ENCODE assay signal across 1 cellular context in the genomic region with DNA sequence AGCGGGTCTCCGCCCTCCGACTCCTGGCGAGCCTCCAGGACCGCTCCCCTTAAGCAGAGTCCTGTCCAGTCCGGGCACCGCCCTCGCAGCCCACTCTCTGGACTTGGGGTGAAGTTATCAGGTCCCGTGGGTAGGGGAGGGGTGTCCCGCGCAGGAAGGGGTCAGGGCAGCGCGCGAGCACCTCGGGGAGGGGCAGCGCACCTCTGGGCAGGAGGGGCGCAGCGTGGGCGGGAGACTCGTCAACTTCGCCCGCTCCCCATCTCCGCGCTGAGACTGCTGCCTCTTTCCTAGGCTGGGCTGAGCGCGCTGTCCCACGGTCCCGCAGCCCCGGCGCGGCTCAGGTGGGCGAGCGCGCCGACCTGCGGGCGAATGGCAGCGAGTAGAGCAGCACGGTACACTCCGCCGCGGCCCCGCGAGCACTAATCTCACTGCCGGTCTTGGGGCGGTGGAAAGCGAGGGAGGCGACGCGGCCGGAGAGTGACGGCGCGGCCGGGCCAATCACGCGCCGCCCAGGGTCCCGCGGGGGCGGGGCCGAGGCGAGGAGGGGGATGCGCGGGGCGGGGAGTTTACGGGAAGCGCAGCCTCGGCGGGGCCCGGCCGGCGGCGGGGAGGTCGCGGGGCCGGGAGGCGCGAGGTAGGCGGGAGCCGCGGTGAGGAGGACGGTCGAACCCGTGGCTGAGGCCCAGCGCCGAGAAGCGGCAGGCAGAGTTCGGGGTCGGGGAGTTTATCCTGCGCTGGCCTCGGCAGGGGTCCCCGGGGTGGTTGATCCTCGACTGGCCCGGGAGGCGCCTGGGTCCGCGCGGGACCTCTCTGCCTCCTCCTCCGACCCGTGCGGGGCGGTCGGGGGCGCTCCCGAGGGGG.
TF ChIP-seq lines count a peak whose summit lies in the region.

TSS of gene MAN1A1 (minus strand) at position 421 of the 861 bp plus-strand sequence. CDS start 696 bp downstream, outside the sequence.

TF ChIP-seq in H1, 55 proteins besides CTCF, POLR2A, EP300 and RAD21 (continued from another document):
- TF ChIP-seq, protein P1, sequence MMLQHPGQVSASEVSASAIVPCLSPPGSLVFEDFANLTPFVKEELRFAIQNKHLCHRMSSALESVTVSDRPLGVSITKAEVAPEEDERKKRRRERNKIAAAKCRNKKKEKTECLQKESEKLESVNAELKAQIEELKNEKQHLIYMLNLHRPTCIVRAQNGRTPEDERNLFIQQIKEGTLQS (IDR thresholded peaks at IDR 0.05; ENCODE audit: insufficient read depth, low read depth, low read length): no peak
- TF ChIP-seq CHD2 (IDR thresholded peaks at IDR 0.05; ENCODE audit: low read length): 0 out of 2 replicates have a peak, but pooled peaks have one; percentile 31
- no peak for TF ChIP-seq CBX8 (IDR thresholded peaks at IDR 0.05; ENCODE audit: borderline replicate concordance, low read depth, low read length)
- TF ChIP-seq HDAC2 (IDR thresholded peaks at IDR 0.05; ENCODE audit: borderline replicate concordance in 1 of 2, low read depth in 2 of 2, low read length in 2 of 2): no peak
- TF ChIP-seq, protein P2, sequence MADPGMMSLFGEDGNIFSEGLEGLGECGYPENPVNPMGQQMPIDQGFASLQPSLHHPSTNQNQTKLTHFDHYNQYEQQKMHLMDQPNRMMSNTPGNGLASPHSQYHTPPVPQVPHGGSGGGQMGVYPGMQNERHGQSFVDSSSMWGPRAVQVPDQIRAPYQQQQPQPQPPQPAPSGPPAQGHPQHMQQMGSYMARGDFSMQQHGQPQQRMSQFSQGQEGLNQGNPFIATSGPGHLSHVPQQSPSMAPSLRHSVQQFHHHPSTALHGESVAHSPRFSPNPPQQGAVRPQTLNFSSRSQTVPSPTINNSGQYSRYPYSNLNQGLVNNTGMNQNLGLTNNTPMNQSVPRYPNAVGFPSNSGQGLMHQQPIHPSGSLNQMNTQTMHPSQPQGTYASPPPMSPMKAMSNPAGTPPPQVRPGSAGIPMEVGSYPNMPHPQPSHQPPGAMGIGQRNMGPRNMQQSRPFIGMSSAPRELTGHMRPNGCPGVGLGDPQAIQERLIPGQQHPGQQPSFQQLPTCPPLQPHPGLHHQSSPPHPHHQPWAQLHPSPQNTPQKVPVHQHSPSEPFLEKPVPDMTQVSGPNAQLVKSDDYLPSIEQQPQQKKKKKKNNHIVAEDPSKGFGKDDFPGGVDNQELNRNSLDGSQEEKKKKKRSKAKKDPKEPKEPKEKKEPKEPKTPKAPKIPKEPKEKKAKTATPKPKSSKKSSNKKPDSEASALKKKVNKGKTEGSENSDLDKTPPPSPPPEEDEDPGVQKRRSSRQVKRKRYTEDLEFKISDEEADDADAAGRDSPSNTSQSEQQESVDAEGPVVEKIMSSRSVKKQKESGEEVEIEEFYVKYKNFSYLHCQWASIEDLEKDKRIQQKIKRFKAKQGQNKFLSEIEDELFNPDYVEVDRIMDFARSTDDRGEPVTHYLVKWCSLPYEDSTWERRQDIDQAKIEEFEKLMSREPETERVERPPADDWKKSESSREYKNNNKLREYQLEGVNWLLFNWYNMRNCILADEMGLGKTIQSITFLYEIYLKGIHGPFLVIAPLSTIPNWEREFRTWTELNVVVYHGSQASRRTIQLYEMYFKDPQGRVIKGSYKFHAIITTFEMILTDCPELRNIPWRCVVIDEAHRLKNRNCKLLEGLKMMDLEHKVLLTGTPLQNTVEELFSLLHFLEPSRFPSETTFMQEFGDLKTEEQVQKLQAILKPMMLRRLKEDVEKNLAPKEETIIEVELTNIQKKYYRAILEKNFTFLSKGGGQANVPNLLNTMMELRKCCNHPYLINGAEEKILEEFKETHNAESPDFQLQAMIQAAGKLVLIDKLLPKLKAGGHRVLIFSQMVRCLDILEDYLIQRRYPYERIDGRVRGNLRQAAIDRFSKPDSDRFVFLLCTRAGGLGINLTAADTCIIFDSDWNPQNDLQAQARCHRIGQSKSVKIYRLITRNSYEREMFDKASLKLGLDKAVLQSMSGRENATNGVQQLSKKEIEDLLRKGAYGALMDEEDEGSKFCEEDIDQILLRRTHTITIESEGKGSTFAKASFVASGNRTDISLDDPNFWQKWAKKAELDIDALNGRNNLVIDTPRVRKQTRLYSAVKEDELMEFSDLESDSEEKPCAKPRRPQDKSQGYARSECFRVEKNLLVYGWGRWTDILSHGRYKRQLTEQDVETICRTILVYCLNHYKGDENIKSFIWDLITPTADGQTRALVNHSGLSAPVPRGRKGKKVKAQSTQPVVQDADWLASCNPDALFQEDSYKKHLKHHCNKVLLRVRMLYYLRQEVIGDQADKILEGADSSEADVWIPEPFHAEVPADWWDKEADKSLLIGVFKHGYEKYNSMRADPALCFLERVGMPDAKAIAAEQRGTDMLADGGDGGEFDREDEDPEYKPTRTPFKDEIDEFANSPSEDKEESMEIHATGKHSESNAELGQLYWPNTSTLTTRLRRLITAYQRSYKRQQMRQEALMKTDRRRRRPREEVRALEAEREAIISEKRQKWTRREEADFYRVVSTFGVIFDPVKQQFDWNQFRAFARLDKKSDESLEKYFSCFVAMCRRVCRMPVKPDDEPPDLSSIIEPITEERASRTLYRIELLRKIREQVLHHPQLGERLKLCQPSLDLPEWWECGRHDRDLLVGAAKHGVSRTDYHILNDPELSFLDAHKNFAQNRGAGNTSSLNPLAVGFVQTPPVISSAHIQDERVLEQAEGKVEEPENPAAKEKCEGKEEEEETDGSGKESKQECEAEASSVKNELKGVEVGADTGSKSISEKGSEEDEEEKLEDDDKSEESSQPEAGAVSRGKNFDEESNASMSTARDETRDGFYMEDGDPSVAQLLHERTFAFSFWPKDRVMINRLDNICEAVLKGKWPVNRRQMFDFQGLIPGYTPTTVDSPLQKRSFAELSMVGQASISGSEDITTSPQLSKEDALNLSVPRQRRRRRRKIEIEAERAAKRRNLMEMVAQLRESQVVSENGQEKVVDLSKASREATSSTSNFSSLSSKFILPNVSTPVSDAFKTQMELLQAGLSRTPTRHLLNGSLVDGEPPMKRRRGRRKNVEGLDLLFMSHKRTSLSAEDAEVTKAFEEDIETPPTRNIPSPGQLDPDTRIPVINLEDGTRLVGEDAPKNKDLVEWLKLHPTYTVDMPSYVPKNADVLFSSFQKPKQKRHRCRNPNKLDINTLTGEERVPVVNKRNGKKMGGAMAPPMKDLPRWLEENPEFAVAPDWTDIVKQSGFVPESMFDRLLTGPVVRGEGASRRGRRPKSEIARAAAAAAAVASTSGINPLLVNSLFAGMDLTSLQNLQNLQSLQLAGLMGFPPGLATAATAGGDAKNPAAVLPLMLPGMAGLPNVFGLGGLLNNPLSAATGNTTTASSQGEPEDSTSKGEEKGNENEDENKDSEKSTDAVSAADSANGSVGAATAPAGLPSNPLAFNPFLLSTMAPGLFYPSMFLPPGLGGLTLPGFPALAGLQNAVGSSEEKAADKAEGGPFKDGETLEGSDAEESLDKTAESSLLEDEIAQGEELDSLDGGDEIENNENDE (IDR thresholded peaks at IDR 0.05; ENCODE audit: insufficient replicate concordance, low read length): no peak
- peak; percentile 33; the same call in 1 of the 2 replicates for TF ChIP-seq BACH1 (IDR thresholded peaks at IDR 0.05; ENCODE audit: low read length)
- TF ChIP-seq KDM4A (IDR thresholded peaks at IDR 0.05; ENCODE audit: low read depth, low read length, severe bottlenecking): peak; percentile 91
- TF ChIP-seq JUN (IDR thresholded peaks at IDR 0.05; ENCODE audit: low read depth, low read length): no peak
- peak in 1 of 2 experiments; percentile 71; a peak in 2 of 4 replicates for TF ChIP-seq SIN3A (conservative IDR thresholded peaks at IDR 0.05 in 1 of 2, IDR thresholded peaks at IDR 0.05 in 1 of 2; ENCODE audit: low read depth in 1 of 2, low read length in 2 of 2)
- no peak for TF ChIP-seq POU5F1 (IDR thresholded peaks at IDR 0.05; ENCODE audit: low read depth, low read length)
- no peak for TF ChIP-seq GTF2F1 (IDR thresholded peaks at IDR 0.05; ENCODE audit: borderline replicate concordance, low read depth, low read length)
- TF ChIP-seq KDM1A (IDR thresholded peaks at IDR 0.05; ENCODE audit: borderline replicate concordance, low read length): no peak
- TF ChIP-seq EZH2 (IDR thresholded peaks at IDR 0.05; ENCODE audit: low read depth, low read length, severe bottlenecking): peak; percentile 47
- peak; percentile 71; the same call in 1 of the 2 replicates for TF ChIP-seq TAF1 (IDR thresholded peaks at IDR 0.05; ENCODE audit: low read depth, low read length)
- no peak for TF ChIP-seq JUND (IDR thresholded peaks at IDR 0.05; ENCODE audit: low read length)
- no peak for TF ChIP-seq ZNF274 (IDR thresholded peaks at IDR 0.05; ENCODE audit: borderline replicate concordance, extremely low read depth, low read length)
- no peak for TF ChIP-seq RXRA (IDR thresholded peaks at IDR 0.05; ENCODE audit: insufficient read depth, low read depth, low read length)
- TF ChIP-seq SP1 (IDR thresholded peaks at IDR 0.05; ENCODE audit: low read depth, low read length): 0 out of 2 replicates have a peak, but pooled peaks have one; percentile 17
- no peak for TF ChIP-seq SUZ12 (IDR thresholded peaks at IDR 0.05; ENCODE audit: low read length)
- TF ChIP-seq SAP30 (IDR thresholded peaks at IDR 0.05; ENCODE audit: insufficient read depth, insufficient replicate concordance, low read length): no peak
- TF ChIP-seq SP4 (IDR thresholded peaks at IDR 0.05; ENCODE audit: low read length): no peak
- no peak for TF ChIP-seq BCL11A (IDR thresholded peaks at IDR 0.05; ENCODE audit: low read depth in 2 of 2, low read length in 2 of 2)
- no peak for TF ChIP-seq CHD1 (IDR thresholded peaks at IDR 0.05; ENCODE audit: low read depth, low read length)
- no peak for TF ChIP-seq RNF2 (IDR thresholded peaks at IDR 0.05; ENCODE audit: borderline replicate concordance, low read depth, low read length, missing control alignments, poor library complexity, severe bottlenecking)
- no peak for TF ChIP-seq E2F6 (IDR thresholded peaks at IDR 0.05)
- TF ChIP-seq BRCA1 (IDR thresholded peaks at IDR 0.05; ENCODE audit: low read depth, low read length): no peak
- TF ChIP-seq TAF7 (optimal IDR thresholded peaks at IDR 0.05; ENCODE audit: borderline replicate concordance, low read depth, low read length): peak; percentile 70
- peak; percentile 57; the same call in 1 of the 2 replicates for TF ChIP-seq TBP (IDR thresholded peaks at IDR 0.05; ENCODE audit: low read depth, low read length)
- TF ChIP-seq CREB1 (IDR thresholded peaks at IDR 0.05): no peak
- peak; percentile 94 for TF ChIP-seq RBBP5 (IDR thresholded peaks at IDR 0.05; ENCODE audit: borderline replicate concordance, low read depth, low read length)
- no peak; the same call in none of the 2 replicates for TF ChIP-seq PHF8 (conservative IDR thresholded peaks at IDR 0.05; ENCODE audit: low read depth, low read length)
- TF ChIP-seq RFX5 (IDR thresholded peaks at IDR 0.05; ENCODE audit: borderline replicate concordance, low read depth, low read length): no peak
- peak; percentile 24; the same call in 1 of the 2 replicates for TF ChIP-seq POLR2AphosphoS5 (IDR thresholded peaks at IDR 0.05; ENCODE audit: low read depth, low read length)
- TF ChIP-seq SIRT6 (IDR thresholded peaks at IDR 0.05; ENCODE audit: low read length): no peak
- no peak for TF ChIP-seq KDM5A (IDR thresholded peaks at IDR 0.05; ENCODE audit: low read length)
- no peak for TF ChIP-seq NANOG (IDR thresholded peaks at IDR 0.05; ENCODE audit: insufficient read depth, low read depth, low read length, poor library complexity, severe bottlenecking)
- no peak for TF ChIP-seq CBX5 (IDR thresholded peaks at IDR 0.05; ENCODE audit: low read depth, low read length)
- no peak for TF ChIP-seq SIX5 (IDR thresholded peaks at IDR 0.05; ENCODE audit: low read depth, low read length)
- no peak for TF ChIP-seq SP2 (IDR thresholded peaks at IDR 0.05; ENCODE audit: low read length)
- TF ChIP-seq TEAD4 (IDR thresholded peaks at IDR 0.05; ENCODE audit: low read depth, low read length): no peak
- TF ChIP-seq NRF1 (IDR thresholded peaks at IDR 0.05; ENCODE audit: low read depth, low read length): no peak
- TF ChIP-seq ASH2L (IDR thresholded peaks at IDR 0.05; ENCODE audit: low read length): peak; percentile 91
- TF ChIP-seq CEBPB (IDR thresholded peaks at IDR 0.05; ENCODE audit: low read depth, low read length): no peak
- TF ChIP-seq MAFK (IDR thresholded peaks at IDR 0.05; ENCODE audit: low read depth, low read length): no peak
- TF ChIP-seq TCF12 (IDR thresholded peaks at IDR 0.05; ENCODE audit: low read depth, low read length): no peak
- TF ChIP-seq FOSL1 (IDR thresholded peaks at IDR 0.05; ENCODE audit: insufficient read depth, low read depth, low read length): no peak
- TF ChIP-seq CTBP2 (IDR thresholded peaks at IDR 0.05; ENCODE audit: borderline replicate concordance, insufficient read depth, insufficient read length, low read length): no peak
- no peak for TF ChIP-seq SRF (IDR thresholded peaks at IDR 0.05; ENCODE audit: low read depth, low read length)
- TF ChIP-seq, protein P3, sequence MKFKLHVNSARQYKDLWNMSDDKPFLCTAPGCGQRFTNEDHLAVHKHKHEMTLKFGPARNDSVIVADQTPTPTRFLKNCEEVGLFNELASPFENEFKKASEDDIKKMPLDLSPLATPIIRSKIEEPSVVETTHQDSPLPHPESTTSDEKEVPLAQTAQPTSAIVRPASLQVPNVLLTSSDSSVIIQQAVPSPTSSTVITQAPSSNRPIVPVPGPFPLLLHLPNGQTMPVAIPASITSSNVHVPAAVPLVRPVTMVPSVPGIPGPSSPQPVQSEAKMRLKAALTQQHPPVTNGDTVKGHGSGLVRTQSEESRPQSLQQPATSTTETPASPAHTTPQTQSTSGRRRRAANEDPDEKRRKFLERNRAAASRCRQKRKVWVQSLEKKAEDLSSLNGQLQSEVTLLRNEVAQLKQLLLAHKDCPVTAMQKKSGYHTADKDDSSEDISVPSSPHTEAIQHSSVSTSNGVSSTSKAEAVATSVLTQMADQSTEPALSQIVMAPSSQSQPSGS (IDR thresholded peaks at IDR 0.05; ENCODE audit: low read length): no peak
- TF ChIP-seq MAX (IDR thresholded peaks at IDR 0.05): peak; percentile 50
TF ChIP-seq in H1: peak in this region for 13.
